2 cellular contexts compared by ENCODE assay signal in genomic region chr2:8658064-8658862, GRCh38.
TF ChIP-seq lines count a peak whose summit lies in the region.

No MANE protein-coding gene starts in this region.

TF ChIP-seq in IMR-90, 13 proteins besides CTCF, POLR2A, EP300 and RAD21:
- TF ChIP-seq MAFK (IDR thresholded peaks at IDR 0.05; ENCODE audit: low read depth, low read length) = no peak
- no peak for TF ChIP-seq MAZ (IDR thresholded peaks at IDR 0.05; ENCODE audit: borderline replicate concordance, low read depth, low read length)
- TF ChIP-seq, protein P1, sequence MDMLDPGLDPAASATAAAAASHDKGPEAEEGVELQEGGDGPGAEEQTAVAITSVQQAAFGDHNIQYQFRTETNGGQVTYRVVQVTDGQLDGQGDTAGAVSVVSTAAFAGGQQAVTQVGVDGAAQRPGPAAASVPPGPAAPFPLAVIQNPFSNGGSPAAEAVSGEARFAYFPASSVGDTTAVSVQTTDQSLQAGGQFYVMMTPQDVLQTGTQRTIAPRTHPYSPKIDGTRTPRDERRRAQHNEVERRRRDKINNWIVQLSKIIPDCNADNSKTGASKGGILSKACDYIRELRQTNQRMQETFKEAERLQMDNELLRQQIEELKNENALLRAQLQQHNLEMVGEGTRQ (IDR thresholded peaks at IDR 0.05; ENCODE audit: low read depth, low read length) = no peak
- TF ChIP-seq RFX5 (IDR thresholded peaks at IDR 0.05; ENCODE audit: low read depth, low read length) = no peak
- TF ChIP-seq NFE2L2 (IDR thresholded peaks at IDR 0.05; ENCODE audit: low read depth, low read length) = no peak
- no peak for TF ChIP-seq FOS (IDR thresholded peaks at IDR 0.05; ENCODE audit: low read depth, low read length)
- TF ChIP-seq CEBPB (IDR thresholded peaks at IDR 0.05; ENCODE audit: low read depth, low read length) = no peak
- TF ChIP-seq SMC3 (IDR thresholded peaks at IDR 0.05; ENCODE audit: low read depth, low read length) = no peak
- no peak for TF ChIP-seq RCOR1 (IDR thresholded peaks at IDR 0.05; ENCODE audit: insufficient replicate concordance, low read length)
- TF ChIP-seq CHD1 (IDR thresholded peaks at IDR 0.05; ENCODE audit: low read depth, low read length) = no peak
- no peak for TF ChIP-seq ELK1 (IDR thresholded peaks at IDR 0.05; ENCODE audit: borderline replicate concordance, low read depth, low read length)
- no peak for TF ChIP-seq MXI1 (IDR thresholded peaks at IDR 0.05; ENCODE audit: borderline replicate concordance, low read depth, low read length)
- no peak for TF ChIP-seq BHLHE40 (IDR thresholded peaks at IDR 0.05; ENCODE audit: low read depth, low read length)

TF ChIP-seq in HepG2, 621 proteins besides CTCF, POLR2A, EP300 and RAD21:
- TF ChIP-seq YEATS2 (CRISPR knock-in tag; IDR thresholded peaks at IDR 0.05; ENCODE audit: borderline replicate concordance) = no peak
- TF ChIP-seq, protein P2, sequence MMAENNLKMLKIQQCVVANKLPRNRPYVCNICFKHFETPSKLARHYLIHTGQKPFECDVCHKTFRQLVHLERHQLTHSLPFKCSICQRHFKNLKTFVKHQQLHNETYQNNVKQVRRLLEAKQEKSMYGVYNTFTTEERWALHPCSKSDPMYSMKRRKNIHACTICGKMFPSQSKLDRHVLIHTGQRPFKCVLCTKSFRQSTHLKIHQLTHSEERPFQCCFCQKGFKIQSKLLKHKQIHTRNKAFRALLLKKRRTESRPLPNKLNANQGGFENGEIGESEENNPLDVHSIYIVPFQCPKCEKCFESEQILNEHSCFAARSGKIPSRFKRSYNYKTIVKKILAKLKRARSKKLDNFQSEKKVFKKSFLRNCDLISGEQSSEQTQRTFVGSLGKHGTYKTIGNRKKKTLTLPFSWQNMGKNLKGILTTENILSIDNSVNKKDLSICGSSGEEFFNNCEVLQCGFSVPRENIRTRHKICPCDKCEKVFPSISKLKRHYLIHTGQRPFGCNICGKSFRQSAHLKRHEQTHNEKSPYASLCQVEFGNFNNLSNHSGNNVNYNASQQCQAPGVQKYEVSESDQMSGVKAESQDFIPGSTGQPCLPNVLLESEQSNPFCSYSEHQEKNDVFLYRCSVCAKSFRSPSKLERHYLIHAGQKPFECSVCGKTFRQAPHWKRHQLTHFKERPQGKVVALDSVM (CRISPR knock-in tag; IDR thresholded peaks at IDR 0.05) = peak; percentile 72
- TF ChIP-seq ZNF749 (CRISPR knock-in tag; IDR thresholded peaks at IDR 0.05; ENCODE audit: borderline replicate concordance) = no peak
- 0 out of 2 replicates have a peak, but pooled peaks have one; percentile 19 for TF ChIP-seq EED (CRISPR knock-in tag; IDR thresholded peaks at IDR 0.05)
- no peak for TF ChIP-seq NBN (conservative IDR thresholded peaks at IDR 0.05)
- no peak for TF ChIP-seq ZNF564 (CRISPR knock-in tag; IDR thresholded peaks at IDR 0.05)
- no peak for TF ChIP-seq MTA1 (CRISPR knock-in tag; IDR thresholded peaks at IDR 0.05; ENCODE audit: borderline replicate concordance)
- 0 out of 2 replicates have a peak, but pooled peaks have one; percentile 34 for TF ChIP-seq ZNF646 (CRISPR knock-in tag; IDR thresholded peaks at IDR 0.05)
- TF ChIP-seq ZIK1 (CRISPR knock-in tag; IDR thresholded peaks at IDR 0.05; ENCODE audit: borderline replicate concordance, low read depth) = no peak
- no peak for TF ChIP-seq HMG20B (CRISPR knock-in tag; conservative IDR thresholded peaks at IDR 0.05)
TF ChIP-seq in HepG2: peak in this region for 3.
